In the genomic region with DNA sequence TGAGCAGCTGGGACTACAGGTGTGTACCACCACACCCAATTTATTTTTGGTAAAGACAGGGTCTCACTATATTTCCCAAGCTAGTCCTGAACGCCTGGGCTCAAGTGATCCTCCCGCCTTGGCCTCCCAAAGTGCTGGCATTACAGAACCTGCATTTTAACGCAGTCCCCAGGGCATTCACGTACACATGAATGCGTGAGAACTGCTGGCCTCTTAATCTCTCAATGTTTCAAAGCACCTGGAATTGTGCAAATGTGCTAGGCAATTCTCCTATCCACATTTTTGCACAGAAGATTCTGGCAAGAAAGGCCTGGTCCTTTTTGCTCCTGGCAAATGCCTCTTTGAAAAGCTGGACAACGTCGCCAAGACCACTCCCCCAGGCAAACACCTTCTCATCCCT, we compare ENCODE assay signal across 1 cellular context.
TF ChIP-seq lines count a peak whose summit lies in the region.

No MANE protein-coding gene starts in this region.

TF ChIP-seq in WTC11, 78 proteins besides CTCF, POLR2A, EP300 and RAD21:
- TF ChIP-seq, protein P1, sequence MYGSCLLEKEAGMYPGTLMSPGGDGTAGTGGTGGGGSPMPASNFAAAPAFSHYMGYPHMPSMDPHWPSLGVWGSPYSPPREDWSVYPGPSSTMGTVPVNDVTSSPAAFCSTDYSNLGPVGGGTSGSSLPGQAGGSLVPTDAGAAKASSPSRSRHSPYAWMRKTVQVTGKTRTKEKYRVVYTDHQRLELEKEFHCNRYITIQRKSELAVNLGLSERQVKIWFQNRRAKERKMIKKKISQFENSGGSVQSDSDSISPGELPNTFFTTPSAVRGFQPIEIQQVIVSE (CRISPR knock-in tag; IDR thresholded peaks at IDR 0.05; ENCODE audit: borderline replicate concordance) = no peak
- TF ChIP-seq, protein P2, sequence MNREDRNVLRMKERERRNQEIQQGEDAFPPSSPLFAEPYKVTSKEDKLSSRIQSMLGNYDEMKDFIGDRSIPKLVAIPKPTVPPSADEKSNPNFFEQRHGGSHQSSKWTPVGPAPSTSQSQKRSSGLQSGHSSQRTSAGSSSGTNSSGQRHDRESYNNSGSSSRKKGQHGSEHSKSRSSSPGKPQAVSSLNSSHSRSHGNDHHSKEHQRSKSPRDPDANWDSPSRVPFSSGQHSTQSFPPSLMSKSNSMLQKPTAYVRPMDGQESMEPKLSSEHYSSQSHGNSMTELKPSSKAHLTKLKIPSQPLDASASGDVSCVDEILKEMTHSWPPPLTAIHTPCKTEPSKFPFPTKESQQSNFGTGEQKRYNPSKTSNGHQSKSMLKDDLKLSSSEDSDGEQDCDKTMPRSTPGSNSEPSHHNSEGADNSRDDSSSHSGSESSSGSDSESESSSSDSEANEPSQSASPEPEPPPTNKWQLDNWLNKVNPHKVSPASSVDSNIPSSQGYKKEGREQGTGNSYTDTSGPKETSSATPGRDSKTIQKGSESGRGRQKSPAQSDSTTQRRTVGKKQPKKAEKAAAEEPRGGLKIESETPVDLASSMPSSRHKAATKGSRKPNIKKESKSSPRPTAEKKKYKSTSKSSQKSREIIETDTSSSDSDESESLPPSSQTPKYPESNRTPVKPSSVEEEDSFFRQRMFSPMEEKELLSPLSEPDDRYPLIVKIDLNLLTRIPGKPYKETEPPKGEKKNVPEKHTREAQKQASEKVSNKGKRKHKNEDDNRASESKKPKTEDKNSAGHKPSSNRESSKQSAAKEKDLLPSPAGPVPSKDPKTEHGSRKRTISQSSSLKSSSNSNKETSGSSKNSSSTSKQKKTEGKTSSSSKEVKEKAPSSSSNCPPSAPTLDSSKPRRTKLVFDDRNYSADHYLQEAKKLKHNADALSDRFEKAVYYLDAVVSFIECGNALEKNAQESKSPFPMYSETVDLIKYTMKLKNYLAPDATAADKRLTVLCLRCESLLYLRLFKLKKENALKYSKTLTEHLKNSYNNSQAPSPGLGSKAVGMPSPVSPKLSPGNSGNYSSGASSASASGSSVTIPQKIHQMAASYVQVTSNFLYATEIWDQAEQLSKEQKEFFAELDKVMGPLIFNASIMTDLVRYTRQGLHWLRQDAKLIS (CRISPR knock-in tag; IDR thresholded peaks at IDR 0.05; ENCODE audit: borderline replicate concordance) = no peak
- no peak for TF ChIP-seq KAT7 (CRISPR knock-in tag; IDR thresholded peaks at IDR 0.05; ENCODE audit: borderline replicate concordance)
- TF ChIP-seq, protein P3, sequence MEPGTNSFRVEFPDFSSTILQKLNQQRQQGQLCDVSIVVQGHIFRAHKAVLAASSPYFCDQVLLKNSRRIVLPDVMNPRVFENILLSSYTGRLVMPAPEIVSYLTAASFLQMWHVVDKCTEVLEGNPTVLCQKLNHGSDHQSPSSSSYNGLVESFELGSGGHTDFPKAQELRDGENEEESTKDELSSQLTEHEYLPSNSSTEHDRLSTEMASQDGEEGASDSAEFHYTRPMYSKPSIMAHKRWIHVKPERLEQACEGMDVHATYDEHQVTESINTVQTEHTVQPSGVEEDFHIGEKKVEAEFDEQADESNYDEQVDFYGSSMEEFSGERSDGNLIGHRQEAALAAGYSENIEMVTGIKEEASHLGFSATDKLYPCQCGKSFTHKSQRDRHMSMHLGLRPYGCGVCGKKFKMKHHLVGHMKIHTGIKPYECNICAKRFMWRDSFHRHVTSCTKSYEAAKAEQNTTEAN (CRISPR knock-in tag; IDR thresholded peaks at IDR 0.05) = no peak
